Comparison of ENCODE assay signal across 11 cellular contexts in the genomic region with DNA sequence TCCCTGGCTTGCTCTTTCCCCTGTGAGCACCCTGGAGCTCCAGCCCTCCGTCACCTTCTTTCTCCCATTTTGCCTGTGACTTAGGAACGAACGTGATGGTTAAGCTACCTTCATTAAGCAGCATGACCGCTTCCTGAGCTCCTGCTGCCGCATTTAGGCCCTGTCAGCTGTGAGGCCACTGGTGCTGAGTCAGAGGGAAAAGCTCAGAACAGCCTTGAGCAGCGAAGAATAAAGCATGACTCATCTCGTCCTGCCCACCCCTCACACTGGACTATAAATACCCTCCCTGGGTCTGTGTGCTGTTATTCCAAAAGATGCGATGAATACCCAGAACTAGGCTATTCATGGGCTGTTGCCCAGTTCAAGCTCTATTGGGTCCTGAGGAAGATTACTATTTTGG. TPM values are rescaled to one million over a fixed set of nuclear protein-coding genes. Genes with fewer than 3 reads are reported as not detected.
A peak's percentile ranks its signal among the peaks of the same experiment; 100 is the strongest.
DNase-seq lines count a peak whose midpoint lies in the region; ATAC-seq and TF ChIP-seq lines count a peak whose summit lies in the region.
"Not testable (repeated sequence)": the region's sequence is repeated elsewhere in the genome, so short reads cannot be mapped to it uniquely, and the experiment has no call there.
"Had no signal": no experiment of that assay in that cellular context is flagged by ENCODE, and none has a peak within 500 bp of the region (broad histone marks: within the 10 kb centered on the region; RNA-seq: fewer than 3 reads in every experiment).

No MANE protein-coding gene starts in this region.

- H3F3A ChIP-seq in GM23338 (replicated peaks; ENCODE audit: low read depth) = not testable (repeated sequence)

- H3K36me3 Mint-ChIP-seq in GM23338 (ENCODE audit: low read depth) = not testable (repeated sequence)

- not testable (repeated sequence) for H3K4me1 Mint-ChIP-seq in GM23338

- H3K4me1 ChIP-seq in GM23338 (ENCODE audit: insufficient read depth); Panc1 (ENCODE audit: control insufficient read depth, insufficient read depth, low read length); heart right ventricle; upper lobe of right lung: not testable (repeated sequence)

- not testable (repeated sequence) for H3K79me2 ChIP-seq in GM23338 (replicated peaks; ENCODE audit: insufficient read depth)

- not testable (repeated sequence) for H3K27ac ChIP-seq in GM23338 (ENCODE audit: low read depth); Panc1 (ENCODE audit: low read length); heart right ventricle; upper lobe of right lung

- in situ Hi-C loops in Panc1 (cut with HindIII; ENCODE audit: low pct_unique_long_range_greater_than_20kb, low sequenced_read_pairs) = not testable (repeated sequence)

- intact Hi-C loops in Panc1 (cut with micrococcal nuclease; ENCODE audit: unreplicated experiment); heart right ventricle (cut with DNase I); upper lobe of right lung (cut with DNase I): not testable (repeated sequence)

- POLR2A ChIA-PET in Panc1 (lab: Charles Lee) = not testable (repeated sequence)

- H3K4me3 Mint-ChIP-seq in GM23338 = not testable (repeated sequence)

- not testable (repeated sequence) for H3K4me2 ChIP-seq in GM23338

- not testable (repeated sequence) for H2AFZ ChIP-seq in GM23338

- DNase-seq in GM23338 (ENCODE audit: low spot score); Panc1 (ENCODE audit: low read depth, low spot score); heart right ventricle; upper lobe of right lung: not testable (repeated sequence)

- not testable (repeated sequence) for H3K9me3 Mint-ChIP-seq in GM23338

- TF ChIP-seq CTCF in GM23338 (conservative IDR thresholded peaks at IDR 0.05; ENCODE audit: low read depth in 2 of 2); Panc1 (IDR thresholded peaks at IDR 0.05); heart right ventricle (IDR thresholded peaks at IDR 0.05); upper lobe of right lung (IDR thresholded peaks at IDR 0.05): not testable (repeated sequence)

- CTCF ChIA-PET in Panc1 (lab: Charles Lee) = not testable (repeated sequence)

- H3K27me3 ChIP-seq in GM23338 (ENCODE audit: insufficient read depth); Panc1 (ENCODE audit: control insufficient read depth, insufficient read depth, low read length); heart right ventricle; upper lobe of right lung: not testable (repeated sequence)

- H3K9me3 ChIP-seq in Panc1 (ENCODE audit: control insufficient read depth, insufficient read depth, low read depth, low read length); heart right ventricle; upper lobe of right lung: not testable (repeated sequence)

- WGBS in heart right ventricle, 2 donors = no CpG with 5 or more reads among the region's 8 CpGs

- not testable (repeated sequence) for H3K9me2 ChIP-seq in GM23338 (ENCODE audit: insufficient read depth)

- ATAC-seq in GM18867 (IDR thresholded peaks at IDR 0.05; ENCODE audit: unreplicated experiment) (peak; percentile 68), GM21360 (IDR thresholded peaks at IDR 0.05; ENCODE audit: unreplicated experiment) (peak; percentile 89), GM23338 (peak; percentile 77), HG02938 (IDR thresholded peaks at IDR 0.05; ENCODE audit: unreplicated experiment) (peak; percentile 73), HG03196 (IDR thresholded peaks at IDR 0.05; ENCODE audit: unreplicated experiment) (peak; percentile 81), Panc1 (peak; percentile 87), heart right ventricle (peak; percentile 68 to 96 (median 86)), upper lobe of right lung (peak; percentile 46)

- H3K27me3 Mint-ChIP-seq in GM23338 (ENCODE audit: insufficient read depth, low read depth, poor library complexity) = not testable (repeated sequence)

- not testable (repeated sequence) for H3K4me3 ChIP-seq in GM23338; Panc1 (ENCODE audit: low read depth in 2 of 2, low read length in 2 of 2); heart right ventricle; upper lobe of right lung

- BruUV-seq in Panc1 (replicated peaks; lab: Mats Ljungman, UMichigan) = not testable (repeated sequence)

- H3K36me3 ChIP-seq in GM23338 (ENCODE audit: insufficient read depth); Panc1 (ENCODE audit: control insufficient read depth, insufficient read depth, low read length); heart right ventricle; upper lobe of right lung: not testable (repeated sequence)

- not testable (repeated sequence) for H3K27ac Mint-ChIP-seq in GM23338

- H4K20me1 ChIP-seq in GM23338 (replicated peaks; ENCODE audit: insufficient read depth) = not testable (repeated sequence)

RNA-seq across cellular contexts. Expression of gene LIMS3, which starts 7.3 kb away (rescaled TPM):
- 0.31 and 1.0 TPM in 2 replicates for total RNA-seq in GM23338 (2014; rRNA removed; shearing (Covaris generic))
- 0.87 and 1.8 TPM in 2 replicates for polyA plus RNA-seq in GM23338 (2016; fragmentation: Nextera tagmentation; extraction: Ambion mirVana)
- total RNA-seq in Panc1 (2021; ENCODE audit: unreplicated experiment) = 2.6 TPM
- 4.1 TPM for polyA plus RNA-seq in Panc1 (2012; ENCODE audit: insufficient read length)
- total RNA-seq in heart right ventricle = 1 to 10 TPM; 2.5 to 7.0 (median 4.5) TPM
- polyA plus RNA-seq in heart right ventricle = 1 to 10 TPM; 1.0 to 3.6 TPM
- 3.1 TPM for total RNA-seq in upper lobe of right lung
- total RNA-seq: CD4-positive, CD25-positive, alpha-beta regulatory T cell; G401; H7 had no signal
